9 cellular contexts compared by ENCODE assay signal in genomic region chr2:9975805-9976447, GRCh38. TPM values are rescaled to one million over a fixed set of nuclear protein-coding genes. Genes with fewer than 3 reads are reported as not detected.
DNase-seq lines count a peak whose midpoint lies in the region; ATAC-seq and TF ChIP-seq lines count a peak whose summit lies in the region.
"Had no signal": no experiment of that assay in that cellular context is flagged by ENCODE, and none has a peak within 500 bp of the region (broad histone marks: within the 10 kb centered on the region; RNA-seq: fewer than 3 reads in every experiment).

No MANE protein-coding gene starts in this region.

- TF ChIP-seq POLR2A in lower leg skin (IDR thresholded peaks at IDR 0.05): no peak

- WGBS in lower leg skin, 2 donors: 43 to 48% methylated on average over 9 of the region's 9 CpGs

- intact Hi-C loops in lower leg skin (cut with DNase I; ENCODE audit: low total_unique reads): no loop called here

- TF ChIP-seq CTCF in retinal pigment epithelial cell (conservative IDR thresholded peaks at IDR 0.05; ENCODE audit: low read depth, low read length) (no peak), lower leg skin (IDR thresholded peaks at IDR 0.05) (no peak)

- no peak for ATAC-seq in HG03469 (IDR thresholded peaks at IDR 0.05; ENCODE audit: unreplicated experiment)
- ATAC-seq: naive thymus-derived CD4-positive, alpha-beta T cell had no signal

- DNase-seq in EL (peak; percentile 97), NCI-H446 (lab: John Stamatoyannopoulos, UW) (peak; percentile 2 to 30), dermis blood vessel endothelial cell (peak; percentile 97), retinal pigment epithelial cell (ENCODE audit: low read depth) (peak; percentile 74), ureter (ENCODE audit: low spot score) (no peak), lower leg skin (ENCODE audit: low spot score in 2 of 2) (no peak), COR-L47 (lab: John Stamatoyannopoulos, UW) (no peak)

- H3K4me3 ChIP-seq in retinal pigment epithelial cell (ENCODE audit: low read length) (no peak overlapping the region), lower leg skin (ENCODE audit: low read depth, poor library complexity, severe bottlenecking) (no peak overlapping the region)

RNA-seq across cellular contexts. Expression of gene GRHL1, which starts 24.4 kb away (rescaled TPM):
- 0.37 and 0.85 TPM in 2 replicates for total RNA-seq in dermis blood vessel endothelial cell
- total RNA-seq in ureter: 61.6 TPM
- total RNA-seq in lower leg skin: 100 to 1,000 TPM; 104 to 134 (median 115) TPM

Comparison
In these comparisons a context has a peak if more than half of its experiments do, and no peak if none do; other contexts are left out.
1. DNase-seq: peak in EL (single experiment), NCI-H446 (2 of 2), dermis blood vessel endothelial cell (single experiment) and retinal pigment epithelial cell (single experiment); none in ureter (single experiment), lower leg skin (0 of 2) and COR-L47 (single experiment).
2. RNA of gene GRHL1, which starts 24.4 kb away (total RNA-seq): 104 to 134 TPM in lower leg skin and 61.6 TPM in ureter (single experiment); 0.37 to 0.85 TPM in dermis blood vessel endothelial cell; every median in the first group is over 10 times any median in the second.